ENCODE assay signal across 1 cellular context in genomic region chr2:231961349-231962166, GRCh38.
TF ChIP-seq lines count a peak whose summit lies in the region.

A gene with protein sequence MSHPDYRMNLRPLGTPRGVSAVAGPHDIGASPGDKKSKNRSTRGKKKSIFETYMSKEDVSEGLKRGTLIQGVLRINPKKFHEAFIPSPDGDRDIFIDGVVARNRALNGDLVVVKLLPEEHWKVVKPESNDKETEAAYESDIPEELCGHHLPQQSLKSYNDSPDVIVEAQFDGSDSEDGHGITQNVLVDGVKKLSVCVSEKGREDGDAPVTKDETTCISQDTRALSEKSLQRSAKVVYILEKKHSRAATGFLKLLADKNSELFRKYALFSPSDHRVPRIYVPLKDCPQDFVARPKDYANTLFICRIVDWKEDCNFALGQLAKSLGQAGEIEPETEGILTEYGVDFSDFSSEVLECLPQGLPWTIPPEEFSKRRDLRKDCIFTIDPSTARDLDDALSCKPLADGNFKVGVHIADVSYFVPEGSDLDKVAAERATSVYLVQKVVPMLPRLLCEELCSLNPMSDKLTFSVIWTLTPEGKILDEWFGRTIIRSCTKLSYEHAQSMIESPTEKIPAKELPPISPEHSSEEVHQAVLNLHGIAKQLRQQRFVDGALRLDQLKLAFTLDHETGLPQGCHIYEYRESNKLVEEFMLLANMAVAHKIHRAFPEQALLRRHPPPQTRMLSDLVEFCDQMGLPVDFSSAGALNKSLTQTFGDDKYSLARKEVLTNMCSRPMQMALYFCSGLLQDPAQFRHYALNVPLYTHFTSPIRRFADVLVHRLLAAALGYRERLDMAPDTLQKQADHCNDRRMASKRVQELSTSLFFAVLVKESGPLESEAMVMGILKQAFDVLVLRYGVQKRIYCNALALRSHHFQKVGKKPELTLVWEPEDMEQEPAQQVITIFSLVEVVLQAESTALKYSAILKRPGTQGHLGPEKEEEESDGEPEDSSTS (plus strand): TSS chr2:231961713. CDS start chr2:232014928, 53,215 bp downstream.

TF ChIP-seq in HepG2, 621 proteins besides CTCF, POLR2A, EP300 and RAD21 (continued from another document and continues in another):
- no peak for TF ChIP-seq AFF4 (CRISPR knock-in tag; IDR thresholded peaks at IDR 0.05)
- TF ChIP-seq TGIF2 (CRISPR knock-in tag; IDR thresholded peaks at IDR 0.05) = 0 out of 2 replicates have a peak, but pooled peaks have one; percentile 62
- peak; percentile 89 for TF ChIP-seq ZC3H13 (CRISPR knock-in tag; IDR thresholded peaks at IDR 0.05)
- peak; percentile 86 for TF ChIP-seq HNRNPK (IDR thresholded peaks at IDR 0.05; ENCODE audit: low read depth, low read length, poor library complexity, severe bottlenecking)
- TF ChIP-seq HMGA1 (CRISPR knock-in tag; conservative IDR thresholded peaks at IDR 0.05) = no peak
- TF ChIP-seq ZNF841 (CRISPR knock-in tag; IDR thresholded peaks at IDR 0.05; ENCODE audit: borderline replicate concordance) = no peak; the same call in 1 of the 2 replicates
- peak; percentile 83; the same call in 1 of the 2 replicates for TF ChIP-seq ZSCAN20 (CRISPR knock-in tag; IDR thresholded peaks at IDR 0.05; ENCODE audit: borderline replicate concordance)
- TF ChIP-seq, protein P1, sequence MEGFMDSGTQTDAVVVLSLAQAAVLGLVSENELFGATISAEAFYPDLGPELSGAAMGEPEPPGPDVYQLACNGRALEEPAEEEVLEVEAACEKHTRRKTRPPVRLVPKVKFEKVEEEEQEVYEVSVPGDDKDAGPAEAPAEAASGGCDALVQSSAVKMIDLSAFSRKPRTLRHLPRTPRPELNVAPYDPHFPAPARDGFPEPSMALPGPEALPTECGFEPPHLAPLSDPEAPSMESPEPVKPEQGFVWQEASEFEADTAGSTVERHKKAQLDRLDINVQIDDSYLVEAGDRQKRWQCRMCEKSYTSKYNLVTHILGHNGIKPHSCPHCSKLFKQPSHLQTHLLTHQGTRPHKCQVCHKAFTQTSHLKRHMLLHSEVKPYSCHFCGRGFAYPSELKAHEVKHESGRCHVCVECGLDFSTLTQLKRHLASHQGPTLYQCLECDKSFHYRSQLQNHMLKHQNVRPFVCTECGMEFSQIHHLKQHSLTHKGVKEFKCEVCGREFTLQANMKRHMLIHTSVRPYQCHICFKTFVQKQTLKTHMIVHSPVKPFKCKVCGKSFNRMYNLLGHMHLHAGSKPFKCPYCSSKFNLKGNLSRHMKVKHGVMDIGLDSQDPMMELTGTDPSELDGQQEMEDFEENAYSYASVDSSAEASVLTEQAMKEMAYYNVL (CRISPR knock-in tag; IDR thresholded peaks at IDR 0.05; ENCODE audit: borderline replicate concordance) = peak; percentile 92
- peak; percentile 60; the same call in 1 of the 2 replicates for TF ChIP-seq BCL6 (CRISPR knock-in tag; IDR thresholded peaks at IDR 0.05)
- TF ChIP-seq REPIN1 (CRISPR knock-in tag; IDR thresholded peaks at IDR 0.05; ENCODE audit: borderline replicate concordance, low read depth) = peak; percentile 98
- no peak for TF ChIP-seq RNF219 (CRISPR knock-in tag; IDR thresholded peaks at IDR 0.05)
- no peak for TF ChIP-seq NR2F6 (IDR thresholded peaks at IDR 0.05)
- TF ChIP-seq NR2F6 (CRISPR knock-in tag; IDR thresholded peaks at IDR 0.05) = peak; percentile 51; the same call in 1 of the 2 replicates
- TF ChIP-seq EHMT2 (IDR thresholded peaks at IDR 0.05; ENCODE audit: borderline replicate concordance, low read depth, low read length) = no peak
- peak; percentile 36; the same call in 1 of the 2 replicates for TF ChIP-seq NFE2L1 (CRISPR knock-in tag; IDR thresholded peaks at IDR 0.05; ENCODE audit: borderline replicate concordance)
- TF ChIP-seq, protein P2, sequence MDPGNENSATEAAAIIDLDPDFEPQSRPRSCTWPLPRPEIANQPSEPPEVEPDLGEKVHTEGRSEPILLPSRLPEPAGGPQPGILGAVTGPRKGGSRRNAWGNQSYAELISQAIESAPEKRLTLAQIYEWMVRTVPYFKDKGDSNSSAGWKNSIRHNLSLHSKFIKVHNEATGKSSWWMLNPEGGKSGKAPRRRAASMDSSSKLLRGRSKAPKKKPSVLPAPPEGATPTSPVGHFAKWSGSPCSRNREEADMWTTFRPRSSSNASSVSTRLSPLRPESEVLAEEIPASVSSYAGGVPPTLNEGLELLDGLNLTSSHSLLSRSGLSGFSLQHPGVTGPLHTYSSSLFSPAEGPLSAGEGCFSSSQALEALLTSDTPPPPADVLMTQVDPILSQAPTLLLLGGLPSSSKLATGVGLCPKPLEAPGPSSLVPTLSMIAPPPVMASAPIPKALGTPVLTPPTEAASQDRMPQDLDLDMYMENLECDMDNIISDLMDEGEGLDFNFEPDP (CRISPR knock-in tag; conservative IDR thresholded peaks at IDR 0.05) = peak; percentile 96; the same call in 1 of the 2 replicates
- no peak; the same call in 1 of the 2 replicates for TF ChIP-seq KLF13 (CRISPR knock-in tag; IDR thresholded peaks at IDR 0.05)
- TF ChIP-seq NFE2L2 (IDR thresholded peaks at IDR 0.05; ENCODE audit: low read length) = no peak
- peak; percentile 92 for TF ChIP-seq KDM3A (CRISPR knock-in tag; IDR thresholded peaks at IDR 0.05; ENCODE audit: low read depth)
- peak; percentile 75; the same call in 1 of the 2 replicates for TF ChIP-seq ZNF670 (CRISPR knock-in tag; IDR thresholded peaks at IDR 0.05; ENCODE audit: borderline replicate concordance)
- peak; percentile 70; the same call in 1 of the 2 replicates for TF ChIP-seq FOXJ3 (CRISPR knock-in tag; IDR thresholded peaks at IDR 0.05; ENCODE audit: borderline replicate concordance)
- TF ChIP-seq ZSCAN31 (CRISPR knock-in tag; IDR thresholded peaks at IDR 0.05; ENCODE audit: low read depth) = peak; percentile 92; the same call in 1 of the 2 replicates
- TF ChIP-seq EED (CRISPR knock-in tag; IDR thresholded peaks at IDR 0.05) = peak; percentile 79
- TF ChIP-seq WIZ (CRISPR knock-in tag; IDR thresholded peaks at IDR 0.05) = peak; percentile 88
- peak; percentile 62 for TF ChIP-seq ZNF205 (CRISPR knock-in tag; IDR thresholded peaks at IDR 0.05)
- TF ChIP-seq ZNF772 (CRISPR knock-in tag; IDR thresholded peaks at IDR 0.05) = peak; percentile 90
- TF ChIP-seq ZNF350 (CRISPR knock-in tag; IDR thresholded peaks at IDR 0.05; ENCODE audit: borderline replicate concordance, low read depth) = peak; percentile 94
- no peak for TF ChIP-seq NFIC (IDR thresholded peaks at IDR 0.05; ENCODE audit: low read length)
- peak; percentile 96 for TF ChIP-seq GATAD1 (CRISPR knock-in tag; IDR thresholded peaks at IDR 0.05)
- no peak for TF ChIP-seq PBX2 (CRISPR knock-in tag; IDR thresholded peaks at IDR 0.05)
- TF ChIP-seq MLLT10 (CRISPR knock-in tag; IDR thresholded peaks at IDR 0.05) = peak; percentile 19; the same call in 1 of the 2 replicates
- no peak for TF ChIP-seq PRPF4 (IDR thresholded peaks at IDR 0.05; ENCODE audit: low read depth, low read length, poor library complexity, severe bottlenecking)
- peak; percentile 92; the same call in 1 of the 2 replicates for TF ChIP-seq ZIK1 (CRISPR knock-in tag; IDR thresholded peaks at IDR 0.05; ENCODE audit: borderline replicate concordance, low read depth)
- peak; percentile 86; the same call in 1 of the 2 replicates for TF ChIP-seq MXD3 (CRISPR knock-in tag; IDR thresholded peaks at IDR 0.05)
- no peak for TF ChIP-seq HOXA7 (CRISPR knock-in tag; IDR thresholded peaks at IDR 0.05)
- TF ChIP-seq FOXP4 (CRISPR knock-in tag; IDR thresholded peaks at IDR 0.05) = peak; percentile 79
- TF ChIP-seq ZMYM4 (CRISPR knock-in tag; IDR thresholded peaks at IDR 0.05) = peak; percentile 95
- TF ChIP-seq ZNF225 (CRISPR knock-in tag; IDR thresholded peaks at IDR 0.05) = peak; percentile 74; the same call in 1 of the 2 replicates
- peak; percentile 88; the same call in 1 of the 2 replicates for TF ChIP-seq ZNF224 (CRISPR knock-in tag; IDR thresholded peaks at IDR 0.05)
- TF ChIP-seq, protein P3, sequence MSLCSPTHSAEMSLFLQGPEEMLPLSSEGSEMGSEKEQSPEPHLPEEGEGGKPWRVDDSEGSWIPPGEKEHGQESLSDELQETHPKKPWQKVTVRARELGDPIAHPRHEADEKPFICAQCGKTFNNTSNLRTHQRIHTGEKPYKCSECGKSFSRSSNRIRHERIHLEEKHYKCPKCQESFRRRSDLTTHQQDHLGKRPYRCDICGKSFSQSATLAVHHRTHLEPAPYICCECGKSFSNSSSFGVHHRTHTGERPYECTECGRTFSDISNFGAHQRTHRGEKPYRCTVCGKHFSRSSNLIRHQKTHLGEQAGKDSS (CRISPR knock-in tag; IDR thresholded peaks at IDR 0.05; ENCODE audit: borderline replicate concordance, low read depth) = peak; percentile 96
- TF ChIP-seq KAT8 (CRISPR knock-in tag; IDR thresholded peaks at IDR 0.05) = peak; percentile 100
- peak; percentile 96 for TF ChIP-seq ZBTB39 (CRISPR knock-in tag; IDR thresholded peaks at IDR 0.05)
